ENCODE assay signal across 15 cellular contexts in the genomic region with DNA sequence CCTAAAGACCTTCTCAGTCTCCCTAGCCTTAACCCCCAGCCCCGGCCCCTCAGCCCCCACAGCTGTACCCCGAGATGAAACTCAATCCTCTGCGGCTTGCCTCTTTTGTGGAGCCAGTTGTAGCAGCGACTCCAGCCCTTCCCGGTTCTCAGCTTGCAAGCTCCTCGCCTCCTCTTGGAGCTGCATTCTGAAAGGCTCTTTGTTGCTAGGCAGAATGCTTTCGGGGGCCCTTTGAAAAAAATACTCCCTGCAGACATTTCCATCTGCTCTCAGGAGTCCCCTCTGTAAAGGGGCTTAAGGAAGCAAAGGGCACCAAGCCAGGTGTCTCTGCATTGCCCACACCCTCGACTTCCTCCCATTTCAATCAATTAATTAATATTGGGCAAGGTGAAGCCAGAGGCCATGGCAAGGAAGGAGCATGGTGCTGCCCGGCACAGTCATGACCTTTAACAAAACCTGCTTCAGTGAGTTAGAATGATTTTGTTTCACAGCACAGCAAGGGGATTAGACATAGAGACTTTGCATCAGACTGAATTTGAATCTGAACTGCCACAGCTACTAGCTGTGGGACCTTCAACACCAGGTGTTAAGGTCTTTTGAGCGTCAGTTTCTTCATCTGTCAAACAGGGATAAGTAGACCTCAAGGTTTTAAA.
DNase-seq lines count a peak whose midpoint lies in the region; ATAC-seq and TF ChIP-seq lines count a peak whose summit lies in the region.
"Had no signal": no experiment of that assay in that cellular context is flagged by ENCODE, and none has a peak within 500 bp of the region (broad histone marks: within the 10 kb centered on the region; RNA-seq: fewer than 3 reads in every experiment).

No MANE protein-coding gene starts in this region.

- TF ChIP-seq EP300 in esophagus muscularis mucosa (IDR thresholded peaks at IDR 0.05), result no peak

- intact Hi-C loops in esophagus muscularis mucosa (cut with DNase I), result no loop called here

- H3K27me3 ChIP-seq in parathyroid adenoma (ENCODE audit: control insufficient read depth, insufficient read depth, low read length) (no peaks in the 10 kb centered on the region), esophagus muscularis mucosa (no peaks in the 10 kb centered on the region)
- H3K27me3 ChIP-seq: breast epithelium had no signal

- H3K79me2 ChIP-seq in parathyroid adenoma, result no peaks in the 10 kb centered on the region

- no peak overlapping the region for H3K27ac Mint-ChIP-seq in activated naive CD4-positive, alpha-beta T cell treated with anti-CD3 and anti-CD28 coated beads, Interleukin-2, amount 50 U/mL, for 72 hours
- H3K27ac Mint-ChIP-seq: stimulated activated naive CD8-positive, alpha-beta T cell treated with anti-CD3 and anti-CD28 coated beads, Interleukin-15, Interleukin-2, amounts not matched to agents 100 ng/mL and 50 ng/mL, for 24 hours had no signal

- no peak for TF ChIP-seq POLR2A in esophagus muscularis mucosa (IDR thresholded peaks at IDR 0.05; ENCODE audit: low read depth)

- DNase-seq in NCI-H1092 (lab: John Stamatoyannopoulos, UW), result peak; percentile 43
- peak in 30 of 51 donors; percentile 14 to 79 (median 45) for DNase-seq in hypothalamus (lab: John Stamatoyannopoulos, UW)
- DNase-seq in AG08396 (ENCODE audit: low spot score), result no peak
- no peak for DNase-seq in esophagus muscularis mucosa (ENCODE audit: extremely low spot score)
- DNase-seq in activated naive CD4-positive, alpha-beta T cell treated with anti-CD3 and anti-CD28 coated beads, Interleukin-2, amount 50 U/mL, for 72 hours (ENCODE audit: low spot score in 2 of 2), result no peak
- DNase-seq: activated T-cell treated with anti-CD3 and anti-CD28 coated beads, Interleukin-2, amount 50 U/mL, for 4 hours; HCEC 1CT; NCI-H345; stimulated activated CD4-positive, alpha-beta T cell treated with anti-CD3 and anti-CD28 coated beads, Interleukin-2, amount 100 ng/mL, for 24 hours had no signal

- no peaks in the 10 kb centered on the region for H3K9me3 ChIP-seq in parathyroid adenoma (ENCODE audit: control insufficient read depth, low read length)
- H3K9me3 ChIP-seq in esophagus muscularis mucosa, result no peaks in the 10 kb centered on the region
- H3K9me3 ChIP-seq: breast epithelium had no signal

- H3K27ac ChIP-seq in VCaP (peak overlapping the region; percentile 29), parathyroid adenoma (no peak overlapping the region), esophagus muscularis mucosa (replicated peaks in 1 of 4) (no peak overlapping the region)

- H3K4me1 ChIP-seq in parathyroid adenoma, result no peaks in the 10 kb centered on the region
- H3K4me1 ChIP-seq in esophagus muscularis mucosa, result peaks cover 0 to 6% (median 5%) of the 10 kb centered on the region in 4 donors
- H3K4me1 ChIP-seq: breast epithelium had no signal

- TF ChIP-seq CTCF in VCaP (conservative IDR thresholded peaks at IDR 0.05) (no peak), parathyroid adenoma (IDR thresholded peaks at IDR 0.05) (no peak), esophagus muscularis mucosa (IDR thresholded peaks at IDR 0.05) (no peak)

- H3K36me3 ChIP-seq in parathyroid adenoma (ENCODE audit: control insufficient read depth, insufficient read depth, low read length) (no peaks in the 10 kb centered on the region), esophagus muscularis mucosa (no peaks in the 10 kb centered on the region)
- H3K36me3 ChIP-seq: breast epithelium had no signal

- H3K36me3 Mint-ChIP-seq in activated naive CD4-positive, alpha-beta T cell treated with anti-CD3 and anti-CD28 coated beads, Interleukin-2, amount 50 U/mL, for 72 hours, result peaks cover 6 to 12% of the 10 kb centered on the region in 2 donors

- no peak for ATAC-seq in activated naive CD4-positive, alpha-beta T cell treated with anti-CD3 and anti-CD28 coated beads, Interleukin-2, amount 50 U/mL, for 72 hours
- ATAC-seq in GM18861 (IDR thresholded peaks at IDR 0.05; ENCODE audit: unreplicated experiment), result no peak
- ATAC-seq: activated T-cell treated with anti-CD3 and anti-CD28 coated beads, Interleukin-2, amount 50 U/mL, for 4 hours; esophagus mucosa had no signal

- WGBS in esophagus muscularis mucosa, result 59% methylated on average over 9 of the region's 10 CpGs

- H3K9ac ChIP-seq in parathyroid adenoma, result no peak overlapping the region

- no peak overlapping the region for H3K4me2 ChIP-seq in parathyroid adenoma (ENCODE audit: low read length)

- H3K9me3 Mint-ChIP-seq in activated naive CD4-positive, alpha-beta T cell treated with anti-CD3 and anti-CD28 coated beads, Interleukin-2, amount 50 U/mL, for 72 hours, result peaks cover 3 to 4% of the 10 kb centered on the region in 2 donors
- H3K9me3 Mint-ChIP-seq: activated T-cell treated with anti-CD3 and anti-CD28 coated beads, Interleukin-2, amount 50 U/mL, for 4 hours; stimulated activated naive CD8-positive, alpha-beta T cell treated with anti-CD3 and anti-CD28 coated beads, Interleukin-15, Interleukin-2, amounts not matched to agents 100 ng/mL and 50 ng/mL, for 24 hours had no signal

- no peak overlapping the region for H3K4me3 ChIP-seq in parathyroid adenoma (ENCODE audit: low read depth, low read length)
- H3K4me3 ChIP-seq in esophagus muscularis mucosa, result no peak overlapping the region
- H3K4me3 ChIP-seq: breast epithelium had no signal

- peak overlapping the region; percentile 9 for H2AFZ ChIP-seq in parathyroid adenoma

Comparison
In these comparisons a context has a peak if more than half of its experiments do, and no peak if none do; other contexts are left out.
1. DNase-seq: peak in NCI-H1092 (single experiment) and hypothalamus (30 of 51); none in AG08396 (single experiment), esophagus muscularis mucosa (single experiment) and activated naive CD4-positive, alpha-beta T cell treated with anti-CD3 and anti-CD28 coated beads, Interleukin-2, amount 50 U/mL, for 72 hours (0 of 2).